ENCODE assay signal across 12 cellular contexts in genomic region chr20:61951695-61952533, GRCh38.
DNase-seq lines count a peak whose midpoint lies in the region; ATAC-seq and TF ChIP-seq lines count a peak whose summit lies in the region.
"Had no signal": no experiment of that assay in that cellular context is flagged by ENCODE, and none has a peak within 500 bp of the region (broad histone marks: within the 10 kb centered on the region; RNA-seq: fewer than 3 reads in every experiment).

No MANE protein-coding gene starts in this region.

- no peak overlapping the region for H3K9ac ChIP-seq in Karpas-422 (ENCODE audit: low read length)

- no peaks in the 10 kb centered on the region for H3K9me2 ChIP-seq in Karpas-422 (replicated peaks; ENCODE audit: insufficient read depth, low read length)

- no peak overlapping the region for H3K27ac ChIP-seq in Karpas-422 (ENCODE audit: low read length)
- H3K27ac ChIP-seq: body of pancreas, PC-9 had no signal

- H3K4me3 Mint-ChIP-seq in endothelial cell (ENCODE audit: unreplicated experiment): no peak overlapping the region

- no peaks in the 10 kb centered on the region for H3K79me2 ChIP-seq in Karpas-422 (ENCODE audit: low read length)

- intact Hi-C loops in mucosa of descending colon (cut with DNase I, micrococcal nuclease): no loop called here

- H3K4me1 Mint-ChIP-seq in endothelial cell (ENCODE audit: unreplicated experiment): no peaks in the 10 kb centered on the region

- no peaks in the 10 kb centered on the region for H3K36me3 ChIP-seq in Karpas-422 (ENCODE audit: insufficient read depth, low read length)
- H3K36me3 ChIP-seq in mucosa of descending colon (ENCODE audit: low read depth): no peaks in the 10 kb centered on the region

- no peak overlapping the region for H3K4me2 ChIP-seq in Karpas-422 (ENCODE audit: low read depth, low read length, poor library complexity, severe bottlenecking)
- H3K4me2 ChIP-seq: PC-9 had no signal

- peaks cover 18% of the 10 kb centered on the region for H4K20me1 ChIP-seq in Karpas-422 (ENCODE audit: insufficient read depth, low read depth, low read length)

- H3K27ac Mint-ChIP-seq in endothelial cell (ENCODE audit: unreplicated experiment): no peak overlapping the region

- no peaks in the 10 kb centered on the region for H3K9me3 Mint-ChIP-seq in endothelial cell (ENCODE audit: unreplicated experiment)

- peaks cover 9% of the 10 kb centered on the region for H3K36me3 Mint-ChIP-seq in endothelial cell (ENCODE audit: low read depth, unreplicated experiment)

- H2AFZ ChIP-seq in Karpas-422 (ENCODE audit: low read length): no peak overlapping the region
- H2AFZ ChIP-seq: PC-9 had no signal

- no peaks in the 10 kb centered on the region for H3K27me3 Mint-ChIP-seq in endothelial cell (ENCODE audit: unreplicated experiment)

- ATAC-seq in mucosa of descending colon (no peak), esophagus mucosa (no peak)
- ATAC-seq: body of pancreas had no signal

- H3K9me3 ChIP-seq in Karpas-422 (ENCODE audit: low read length) (no peaks in the 10 kb centered on the region), mucosa of descending colon (no peaks in the 10 kb centered on the region)
- H3K9me3 ChIP-seq: body of pancreas had no signal

- DNase-seq in CMK (ENCODE audit: low read depth) (peak; percentile 7), Karpas-422 (peak; percentile 57), endothelial cell (ENCODE audit: low spot score) (peak; percentile 79), mucosa of descending colon (peak in 2 of 3 donors; percentile 17 to 31), NCI-H2081 (lab: John Stamatoyannopoulos, UW) (no peak), NCI-H510A (lab: John Stamatoyannopoulos, UW) (no peak), COR-L47 (lab: John Stamatoyannopoulos, UW) (no peak)
- DNase-seq: GF-D8, NCI-H2029 treated with DMSO at 0.1 percent for 48 hours, PC-9 had no signal

- no peak for TF ChIP-seq CTCF in endothelial cell (IDR thresholded peaks at IDR 0.05; ENCODE audit: unreplicated experiment)
- no peak for TF ChIP-seq CTCF in mucosa of descending colon (IDR thresholded peaks at IDR 0.05)

- no peaks in the 10 kb centered on the region for H3K4me1 ChIP-seq in Karpas-422 (ENCODE audit: low read length)
- H3K4me1 ChIP-seq in mucosa of descending colon (ENCODE audit: low read depth): no peaks in the 10 kb centered on the region

- H3K4me3 ChIP-seq in Karpas-422 (ENCODE audit: low read length): no peak overlapping the region
- no peak overlapping the region for H3K4me3 ChIP-seq in mucosa of descending colon
- H3K4me3 ChIP-seq: body of pancreas, PC-9 had no signal

- no peaks in the 10 kb centered on the region for H3K27me3 ChIP-seq in Karpas-422 (ENCODE audit: low read length)
- H3K27me3 ChIP-seq: body of pancreas had no signal

Comparison
In these comparisons a context has a peak if more than half of its experiments do, and no peak if none do; other contexts are left out.
1. DNase-seq: peak in CMK (single experiment), Karpas-422 (single experiment), endothelial cell (single experiment) and mucosa of descending colon (2 of 3); none in NCI-H2081 (0 of 2), NCI-H510A (single experiment) and COR-L47 (single experiment).